ENCODE assay signal across 24 cellular contexts in genomic region chr15:34883633-34884032, GRCh38.
"Had no signal": no experiment of that assay in that cellular context is flagged by ENCODE, and none has a peak within 500 bp of the region (broad histone marks: within the 10 kb centered on the region; RNA-seq: fewer than 3 reads in every experiment).

No MANE protein-coding gene starts in this region.

- ATAC-seq: activated T-cell treated with anti-CD3 and anti-CD28 coated beads, Interleukin-2, amount 50 U/mL, for 72 hours; left lobe of liver; lower lobe of right lung; naive thymus-derived CD8-positive, alpha-beta T cell; sciatic nerve; T-helper 17 cell had no signal

- H3K27me3 Mint-ChIP-seq: activated CD4-positive, alpha-beta memory T cell treated with anti-CD3 and anti-CD28 coated beads for 36 hours; activated naive CD8-positive, alpha-beta T cell treated with anti-CD3 and anti-CD28 coated beads, Interleukin-2, amount 10 ng/mL, durations not matched to agents 7 days and 5 days; naive thymus-derived CD8-positive, alpha-beta T cell; T-helper 17 cell; type B pancreatic cell had no signal

- H3K27ac ChIP-seq: epithelial cell of prostate, lower lobe of right lung, neural progenitor cell, thoracic aorta had no signal

- DNase-seq: activated CD4-positive, alpha-beta memory T cell treated with anti-CD3 and anti-CD28 coated beads for 36 hours; activated CD4-positive, alpha-beta T cell treated with anti-CD3 and anti-CD28 coated beads for 48 hours; activated CD4-positive, CD25-positive, alpha-beta regulatory T cell; activated effector memory CD4-positive, alpha-beta T cell treated with Interleukin-2 at 50 U/mL for 16 hours; activated naive CD4-positive, alpha-beta T cell treated with anti-CD3 and anti-CD28 coated beads for 36 hours; activated naive CD8-positive, alpha-beta T cell treated with anti-CD3 and anti-CD28 coated beads, Interleukin-2, amount 10 ng/mL, durations not matched to agents 7 days and 5 days; activated T-cell treated with anti-CD3 and anti-CD28 coated beads, Interleukin-2, amount 50 U/mL, for 72 hours; amygdala; central memory CD4-positive, alpha-beta T cell; foreskin fibroblast; lower lobe of right lung; naive thymus-derived CD8-positive, alpha-beta T cell; posterior cingulate gyrus; stimulated activated CD4-positive, alpha-beta T cell treated with anti-CD3 and anti-CD28 coated beads, Interleukin-4, amount 100 ng/mL, for 1 hour; stimulated activated naive CD4-positive, alpha-beta T cell; SW 1271; T-helper 17 cell had no signal

- H3K9me3 Mint-ChIP-seq: activated CD4-positive, alpha-beta memory T cell treated with anti-CD3 and anti-CD28 coated beads for 36 hours; activated naive CD4-positive, alpha-beta T cell treated with anti-CD3 and anti-CD28 coated beads for 36 hours; activated naive CD8-positive, alpha-beta T cell treated with anti-CD3 and anti-CD28 coated beads, Interleukin-2, amount 10 ng/mL, durations not matched to agents 7 days and 5 days; activated T-cell treated with anti-CD3 and anti-CD28 coated beads, Interleukin-2, amount 50 U/mL, for 72 hours; naive thymus-derived CD8-positive, alpha-beta T cell; neural progenitor cell; type B pancreatic cell had no signal

- H3K4me3 ChIP-seq: lower lobe of right lung, neural progenitor cell, thoracic aorta had no signal

- FAIRE-seq: colon had no signal

- H3K4me1 Mint-ChIP-seq: activated naive CD8-positive, alpha-beta T cell treated with anti-CD3 and anti-CD28 coated beads, Interleukin-2, amount 10 ng/mL, durations not matched to agents 7 days and 5 days; neural progenitor cell had no signal

- H3K27ac Mint-ChIP-seq: activated CD4-positive, alpha-beta memory T cell treated with anti-CD3 and anti-CD28 coated beads for 36 hours; activated naive CD4-positive, alpha-beta T cell treated with anti-CD3 and anti-CD28 coated beads for 36 hours; activated naive CD8-positive, alpha-beta T cell treated with anti-CD3 and anti-CD28 coated beads, Interleukin-2, amount 10 ng/mL, durations not matched to agents 7 days and 5 days; activated T-cell treated with anti-CD3 and anti-CD28 coated beads, Interleukin-2, amount 50 U/mL, for 72 hours; neural progenitor cell; T-helper 17 cell; type B pancreatic cell had no signal

- H3K4me3 Mint-ChIP-seq: activated CD4-positive, alpha-beta memory T cell treated with anti-CD3 and anti-CD28 coated beads for 36 hours; activated naive CD4-positive, alpha-beta T cell treated with anti-CD3 and anti-CD28 coated beads for 36 hours; activated naive CD8-positive, alpha-beta T cell treated with anti-CD3 and anti-CD28 coated beads, Interleukin-2, amount 10 ng/mL, durations not matched to agents 7 days and 5 days; activated T-cell treated with anti-CD3 and anti-CD28 coated beads, Interleukin-2, amount 50 U/mL, for 72 hours; naive thymus-derived CD8-positive, alpha-beta T cell; neural progenitor cell; T-helper 17 cell; type B pancreatic cell had no signal

- H3K9me3 ChIP-seq: lower lobe of right lung, thoracic aorta had no signal

- H3K27me3 ChIP-seq: neural progenitor cell had no signal

- H3K4me1 ChIP-seq: lower lobe of right lung, neural progenitor cell had no signal
